Comparison of ENCODE assay signal across 1 cellular context in genomic region chr17:8365143-8365542, GRCh38.
TF ChIP-seq lines count a peak whose summit lies in the region.

No MANE protein-coding gene starts in this region.

TF ChIP-seq in GM23338, 12 proteins besides CTCF, POLR2A, EP300 and RAD21:
- TF ChIP-seq NANOG (IDR thresholded peaks at IDR 0.05; ENCODE audit: borderline replicate concordance) (no peak), ZNF114 (CRISPR knock-in tag; IDR thresholded peaks at IDR 0.05) (no peak), EZH2 (IDR thresholded peaks at IDR 0.05; ENCODE audit: low read depth, unreplicated experiment) (no peak), STAT1 (IDR thresholded peaks at IDR 0.05; ENCODE audit: unreplicated experiment) (no peak), CREB1 (CRISPR knock-in tag; IDR thresholded peaks at IDR 0.05; ENCODE audit: low read depth) (no peak), POLR2AphosphoS5 (IDR thresholded peaks at IDR 0.05; ENCODE audit: low read depth) (no peak), EZH2phosphoT487 (IDR thresholded peaks at IDR 0.05; ENCODE audit: unreplicated experiment) (no peak), ETS1 (IDR thresholded peaks at IDR 0.05) (no peak), JUNB (IDR thresholded peaks at IDR 0.05; ENCODE audit: unreplicated experiment) (no peak), ZNF331 (CRISPR knock-in tag; IDR thresholded peaks at IDR 0.05; ENCODE audit: low read depth) (no peak)
- TF ChIP-seq, protein P1, sequence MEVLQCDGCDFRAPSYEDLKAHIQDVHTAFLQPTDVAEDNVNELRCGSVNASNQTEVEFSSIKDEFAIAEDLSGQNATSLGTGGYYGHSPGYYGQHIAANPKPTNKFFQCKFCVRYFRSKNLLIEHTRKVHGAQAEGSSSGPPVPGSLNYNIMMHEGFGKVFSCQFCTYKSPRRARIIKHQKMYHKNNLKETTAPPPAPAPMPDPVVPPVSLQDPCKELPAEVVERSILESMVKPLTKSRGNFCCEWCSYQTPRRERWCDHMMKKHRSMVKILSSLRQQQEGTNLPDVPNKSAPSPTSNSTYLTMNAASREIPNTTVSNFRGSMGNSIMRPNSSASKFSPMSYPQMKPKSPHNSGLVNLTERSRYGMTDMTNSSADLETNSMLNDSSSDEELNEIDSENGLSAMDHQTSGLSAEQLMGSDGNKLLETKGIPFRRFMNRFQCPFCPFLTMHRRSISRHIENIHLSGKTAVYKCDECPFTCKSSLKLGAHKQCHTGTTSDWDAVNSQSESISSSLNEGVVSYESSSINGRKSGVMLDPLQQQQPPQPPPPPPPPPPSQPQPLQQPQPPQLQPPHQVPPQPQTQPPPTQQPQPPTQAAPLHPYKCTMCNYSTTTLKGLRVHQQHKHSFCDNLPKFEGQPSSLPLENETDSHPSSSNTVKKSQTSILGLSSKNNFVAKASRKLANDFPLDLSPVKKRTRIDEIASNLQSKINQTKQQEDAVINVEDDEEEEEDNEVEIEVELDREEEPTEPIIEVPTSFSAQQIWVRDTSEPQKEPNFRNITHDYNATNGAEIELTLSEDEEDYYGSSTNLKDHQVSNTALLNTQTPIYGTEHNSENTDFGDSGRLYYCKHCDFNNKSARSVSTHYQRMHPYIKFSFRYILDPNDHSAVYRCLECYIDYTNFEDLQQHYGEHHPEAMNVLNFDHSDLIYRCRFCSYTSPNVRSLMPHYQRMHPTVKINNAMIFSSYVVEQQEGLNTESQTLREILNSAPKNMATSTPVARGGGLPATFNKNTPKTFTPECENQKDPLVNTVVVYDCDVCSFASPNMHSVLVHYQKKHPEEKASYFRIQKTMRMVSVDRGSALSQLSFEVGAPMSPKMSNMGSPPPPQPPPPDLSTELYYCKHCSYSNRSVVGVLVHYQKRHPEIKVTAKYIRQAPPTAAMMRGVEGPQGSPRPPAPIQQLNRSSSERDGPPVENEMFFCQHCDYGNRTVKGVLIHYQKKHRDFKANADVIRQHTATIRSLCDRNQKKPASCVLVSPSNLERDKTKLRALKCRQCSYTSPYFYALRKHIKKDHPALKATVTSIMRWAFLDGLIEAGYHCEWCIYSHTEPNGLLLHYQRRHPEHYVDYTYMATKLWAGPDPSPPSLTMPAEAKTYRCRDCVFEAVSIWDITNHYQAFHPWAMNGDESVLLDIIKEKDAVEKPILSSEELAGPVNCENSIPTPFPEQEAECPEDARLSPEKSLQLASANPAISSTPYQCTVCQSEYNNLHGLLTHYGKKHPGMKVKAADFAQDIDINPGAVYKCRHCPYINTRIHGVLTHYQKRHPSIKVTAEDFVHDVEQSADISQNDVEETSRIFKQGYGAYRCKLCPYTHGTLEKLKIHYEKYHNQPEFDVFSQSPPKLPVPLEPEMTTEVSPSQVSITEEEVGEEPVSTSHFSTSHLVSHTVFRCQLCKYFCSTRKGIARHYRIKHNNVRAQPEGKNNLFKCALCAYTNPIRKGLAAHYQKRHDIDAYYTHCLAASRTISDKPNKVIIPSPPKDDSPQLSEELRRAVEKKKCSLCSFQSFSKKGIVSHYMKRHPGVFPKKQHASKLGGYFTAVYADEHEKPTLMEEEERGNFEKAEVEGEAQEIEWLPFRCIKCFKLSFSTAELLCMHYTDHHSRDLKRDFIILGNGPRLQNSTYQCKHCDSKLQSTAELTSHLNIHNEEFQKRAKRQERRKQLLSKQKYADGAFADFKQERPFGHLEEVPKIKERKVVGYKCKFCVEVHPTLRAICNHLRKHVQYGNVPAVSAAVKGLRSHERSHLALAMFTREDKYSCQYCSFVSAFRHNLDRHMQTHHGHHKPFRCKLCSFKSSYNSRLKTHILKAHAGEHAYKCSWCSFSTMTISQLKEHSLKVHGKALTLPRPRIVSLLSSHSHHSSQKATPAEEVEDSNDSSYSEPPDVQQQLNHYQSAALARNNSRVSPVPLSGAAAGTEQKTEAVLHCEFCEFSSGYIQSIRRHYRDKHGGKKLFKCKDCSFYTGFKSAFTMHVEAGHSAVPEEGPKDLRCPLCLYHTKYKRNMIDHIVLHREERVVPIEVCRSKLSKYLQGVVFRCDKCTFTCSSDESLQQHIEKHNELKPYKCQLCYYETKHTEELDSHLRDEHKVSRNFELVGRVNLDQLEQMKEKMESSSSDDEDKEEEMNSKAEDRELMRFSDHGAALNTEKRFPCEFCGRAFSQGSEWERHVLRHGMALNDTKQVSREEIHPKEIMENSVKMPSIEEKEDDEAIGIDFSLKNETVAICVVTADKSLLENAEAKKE (CRISPR knock-in tag; IDR thresholded peaks at IDR 0.05), result no peak
- TF ChIP-seq, protein P2, sequence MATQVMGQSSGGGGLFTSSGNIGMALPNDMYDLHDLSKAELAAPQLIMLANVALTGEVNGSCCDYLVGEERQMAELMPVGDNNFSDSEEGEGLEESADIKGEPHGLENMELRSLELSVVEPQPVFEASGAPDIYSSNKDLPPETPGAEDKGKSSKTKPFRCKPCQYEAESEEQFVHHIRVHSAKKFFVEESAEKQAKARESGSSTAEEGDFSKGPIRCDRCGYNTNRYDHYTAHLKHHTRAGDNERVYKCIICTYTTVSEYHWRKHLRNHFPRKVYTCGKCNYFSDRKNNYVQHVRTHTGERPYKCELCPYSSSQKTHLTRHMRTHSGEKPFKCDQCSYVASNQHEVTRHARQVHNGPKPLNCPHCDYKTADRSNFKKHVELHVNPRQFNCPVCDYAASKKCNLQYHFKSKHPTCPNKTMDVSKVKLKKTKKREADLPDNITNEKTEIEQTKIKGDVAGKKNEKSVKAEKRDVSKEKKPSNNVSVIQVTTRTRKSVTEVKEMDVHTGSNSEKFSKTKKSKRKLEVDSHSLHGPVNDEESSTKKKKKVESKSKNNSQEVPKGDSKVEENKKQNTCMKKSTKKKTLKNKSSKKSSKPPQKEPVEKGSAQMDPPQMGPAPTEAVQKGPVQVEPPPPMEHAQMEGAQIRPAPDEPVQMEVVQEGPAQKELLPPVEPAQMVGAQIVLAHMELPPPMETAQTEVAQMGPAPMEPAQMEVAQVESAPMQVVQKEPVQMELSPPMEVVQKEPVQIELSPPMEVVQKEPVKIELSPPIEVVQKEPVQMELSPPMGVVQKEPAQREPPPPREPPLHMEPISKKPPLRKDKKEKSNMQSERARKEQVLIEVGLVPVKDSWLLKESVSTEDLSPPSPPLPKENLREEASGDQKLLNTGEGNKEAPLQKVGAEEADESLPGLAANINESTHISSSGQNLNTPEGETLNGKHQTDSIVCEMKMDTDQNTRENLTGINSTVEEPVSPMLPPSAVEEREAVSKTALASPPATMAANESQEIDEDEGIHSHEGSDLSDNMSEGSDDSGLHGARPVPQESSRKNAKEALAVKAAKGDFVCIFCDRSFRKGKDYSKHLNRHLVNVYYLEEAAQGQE (IDR thresholded peaks at IDR 0.05; ENCODE audit: unreplicated experiment), result no peak
TF ChIP-seq in GM23338: peak in this region for 0.
